Comparison of ENCODE assay signal across 8 cellular contexts in the genomic region with DNA sequence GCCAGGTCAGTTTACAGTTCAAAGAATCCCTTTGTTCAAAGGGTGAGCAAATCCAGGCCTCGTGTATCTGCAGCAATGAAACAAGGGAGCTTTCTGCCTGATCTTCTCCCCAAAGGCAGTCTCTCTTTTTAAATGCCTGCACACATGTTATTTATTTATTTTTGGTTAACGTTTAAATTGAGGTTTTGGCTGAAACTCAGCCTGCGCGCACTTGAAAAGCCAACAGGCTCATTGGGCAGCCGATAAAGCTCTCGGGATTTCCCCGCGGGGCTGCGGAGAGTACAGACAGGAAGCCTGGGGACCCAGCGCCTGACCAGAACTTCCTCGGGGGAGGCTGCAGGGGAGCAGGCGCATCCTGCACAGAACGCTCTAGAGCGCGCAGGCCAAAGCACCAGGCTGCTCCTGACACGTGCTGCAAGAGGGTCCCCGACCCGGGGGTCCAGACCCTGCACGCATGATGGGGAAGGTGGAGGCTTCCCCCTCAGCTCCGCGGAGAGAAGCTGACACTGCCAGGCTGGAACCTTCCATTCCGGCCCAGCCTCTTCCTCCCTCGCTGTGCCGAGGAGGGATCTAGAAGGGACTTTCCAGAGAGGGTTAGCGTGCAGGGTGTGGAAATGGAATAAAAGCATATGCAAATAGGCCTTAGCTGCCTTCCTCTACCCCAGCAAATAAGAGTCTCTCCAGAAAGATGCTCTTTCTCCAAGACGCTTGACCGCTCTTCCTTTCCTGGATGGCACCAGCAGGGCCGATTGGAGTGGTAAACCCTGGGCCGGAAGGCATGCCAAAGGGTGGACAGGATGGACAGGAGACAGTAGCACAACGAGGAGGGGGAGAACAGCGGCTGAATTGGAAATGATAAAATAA. TPM values are rescaled to one million over a fixed set of nuclear protein-coding genes. Genes with fewer than 3 reads are reported as not detected.
A peak's percentile ranks its signal among the peaks of the same experiment; 100 is the strongest.
DNase-seq lines count a peak whose midpoint lies in the region; ATAC-seq and TF ChIP-seq lines count a peak whose summit lies in the region.

No MANE protein-coding gene starts in this region.

- peaks cover 0 to 3% (median 0%) of the 10 kb centered on the region in 4 donors for H3K27me3 ChIP-seq in liver (ENCODE audit: control insufficient read depth in 4 of 4, insufficient read depth in 4 of 4, low read length in 3 of 4)

- H3K4me3 ChIP-seq in choroid plexus epithelial cell (ENCODE audit: low read depth, low read length) (peak overlapping the region; percentile 59), liver (ENCODE audit: low read depth in 1 of 3, low read length in 3 of 3) (peak overlapping the region in 2 of 3 donors; percentile 6 to 23)

- 18% methylated on average over 31 of the region's 31 CpGs for WGBS in liver

- TF ChIP-seq CTCF in choroid plexus epithelial cell (conservative IDR thresholded peaks at IDR 0.05; ENCODE audit: low read depth, low read length) (no peak), liver (IDR thresholded peaks at IDR 0.05; ENCODE audit: low read depth, low read length, missing input control) (no peak)

- H3K27ac ChIP-seq in liver (ENCODE audit: low read depth in 1 of 2, low read length in 2 of 2), result peak overlapping the region in 1 of 2 donors; percentile 42

- ATAC-seq in GM19438 (IDR thresholded peaks at IDR 0.05; ENCODE audit: low read depth, unreplicated experiment) (peak; percentile 93), HG03571 (IDR thresholded peaks at IDR 0.05; ENCODE audit: unreplicated experiment) (peak; percentile 93)

- TF ChIP-seq RAD21 in liver (IDR thresholded peaks at IDR 0.05), result no peak

- H3K4me1 ChIP-seq in liver (ENCODE audit: control insufficient read depth in 4 of 4, insufficient read depth in 4 of 4, low read length in 3 of 4), result peaks cover 2 to 13% (median 13%) of the 10 kb centered on the region in 4 donors

- peak; percentile 83 for DNase-seq in CD1c-positive myeloid dendritic cell (ENCODE audit: extremely low spot score)
- peak; percentile 50 for DNase-seq in activated CD4-positive, alpha-beta T cell treated with anti-CD3 and anti-CD28 coated beads for 1 hour
- peak; percentile 91 for DNase-seq in choroid plexus epithelial cell (ENCODE audit: low read depth)
- peak; percentile 59 for DNase-seq in stimulated activated CD8-positive, alpha-beta memory T cell treated with anti-CD3 and anti-CD28 coated beads, Interleukin-15, amount 100 ng/mL, for 24 hours (ENCODE audit: low read depth)
- DNase-seq in retina, result no peak

- no peak overlapping the region for H3K9ac ChIP-seq in liver (ENCODE audit: low read depth in 1 of 2, low read length in 2 of 2)

- H3K36me3 ChIP-seq in liver (ENCODE audit: control insufficient read depth in 4 of 4, insufficient read depth in 3 of 4, low read depth in 1 of 4, low read length in 3 of 4), result no peaks in the 10 kb centered on the region

- H3K9me3 ChIP-seq in liver (ENCODE audit: control insufficient read depth in 4 of 4, low read length in 3 of 4), result no peaks in the 10 kb centered on the region

TF ChIP-seq in liver, 16 proteins besides CTCF, POLR2A, EP300 and RAD21:
- TF ChIP-seq HNF4G (IDR thresholded peaks at IDR 0.05) (no peak), HNF4A (conservative IDR thresholded peaks at IDR 0.05) (peak in 1 of 2 donors; percentile 15), GABPA (IDR thresholded peaks at IDR 0.05 in 1 of 2, conservative IDR thresholded peaks at IDR 0.05 in 1 of 2) (peak in 1 of 2 donors; percentile 10), SP1 (IDR thresholded peaks at IDR 0.05) (peak; percentile 38)

RNA-seq across cellular contexts. Expression of gene PTTG1, which starts 46.1 kb away (rescaled TPM):
- total RNA-seq in liver, result 10 to 100 TPM in 1 of 2 donors, under 1 TPM in 1; 0.75 to 84.0 TPM
- 1 to 10 TPM; 5.5 to 5.6 TPM for polyA plus RNA-seq in liver

RNA-seq across cellular contexts. Expression of gene SLU7, which starts 48.9 kb away (rescaled TPM):
- total RNA-seq in liver, result 10 to 100 TPM; 18.2 to 21.8 TPM
- polyA plus RNA-seq in liver, result 10 to 100 TPM in 1 of 2 donors, 1 to 10 TPM in 1; 7.1 to 17.0 TPM
